ENCODE assay signal across 23 cellular contexts in genomic region chr19:6252066-6252465, GRCh38. TPM values are rescaled to one million over a fixed set of nuclear protein-coding genes. Genes with fewer than 3 reads are reported as not detected.
DNase-seq lines count a peak whose midpoint lies in the region; ATAC-seq and TF ChIP-seq lines count a peak whose summit lies in the region.
"Had no signal": no experiment of that assay in that cellular context is flagged by ENCODE, and none has a peak within 500 bp of the region (broad histone marks: within the 10 kb centered on the region; RNA-seq: fewer than 3 reads in every experiment).

No MANE protein-coding gene starts in this region.

- H3K9me3 ChIP-seq in right lobe of liver: no peaks in the 10 kb centered on the region
- H3K9me3 ChIP-seq: MG63 had no signal

- CTCF ChIA-PET in activated CD4-positive, alpha-beta T cell treated with anti-CD3 and anti-CD28 coated beads, Interleukin-2, amount 10 ng/mL, durations not matched to agents 7 days and 5 days (lab: Charles Lee): interaction anchor here (1.3 kb wide), 1 partner anchor 9 kb away, joined by 3 read pairs; no protein-coding TSS in a partner anchor
- CTCF ChIA-PET in activated naive CD4-positive, alpha-beta T cell treated with anti-CD3 and anti-CD28 coated beads, Interleukin-2, amount 10 ng/mL, durations not matched to agents 7 days and 5 days (lab: Charles Lee): interaction anchor here (0.6 kb wide), 1 partner anchor 125 kb away, joined by 3 read pairs; no protein-coding TSS in a partner anchor

- H3K4me3 ChIP-seq in right lobe of liver: no peak overlapping the region
- H3K4me3 ChIP-seq: GM23338, MG63 had no signal

- no peak for DNase-seq in activated CD4-positive, alpha-beta T cell treated with anti-CD3 and anti-CD28 coated beads, Interleukin-2, amount 10 ng/mL, durations not matched to agents 7 days and 5 days
- DNase-seq in activated CD4-positive, alpha-beta T cell treated with anti-CD3 and anti-CD28 coated beads for 48 hours: no peak
- DNase-seq in right lobe of liver (peak in 1 of 3 donors; percentile 62), NCI-H2171 (lab: John Stamatoyannopoulos, UW) (no peak), SKM-1 treated with dmso at 0.1 percent for 144 hours (lab: John Stamatoyannopoulos, UW; ENCODE audit: unreplicated experiment) (no peak)
- DNase-seq in activated naive CD4-positive, alpha-beta T cell treated with anti-CD3 and anti-CD28 coated beads, Interleukin-2, amount 10 ng/mL, durations not matched to agents 7 days and 5 days: no peak
- DNase-seq: ACHN, COR-L47, DMS53, H9, IMR-90, KG1, MG63, NCI-H2029, NCI-H2227 treated with DMSO at 0.1 percent for 48 hours, NCI-H526 treated with DMSO at 0.1 percent for 48 hours, SHP77 treated with DMSO at 0.1 percent for 48 hours had no signal

- H3K27me3 Mint-ChIP-seq in activated CD4-positive, alpha-beta T cell treated with anti-CD3 and anti-CD28 coated beads, Interleukin-2, amount 10 ng/mL, durations not matched to agents 7 days and 5 days: no peaks in the 10 kb centered on the region
- no peaks in the 10 kb centered on the region for H3K27me3 Mint-ChIP-seq in dendritic cell treated with granulocyte-macrophage colony-stimulating factor and Interleukin-4, amounts not matched to agents 40 ng/mL and 50 ng/mL, for 4 days
- H3K27me3 Mint-ChIP-seq in activated naive CD4-positive, alpha-beta T cell treated with anti-CD3 and anti-CD28 coated beads, Interleukin-2, amount 10 ng/mL, durations not matched to agents 7 days and 5 days: no peaks in the 10 kb centered on the region
- H3K27me3 Mint-ChIP-seq: CD4-positive, alpha-beta memory T cell had no signal

- H3K27me3 ChIP-seq in right lobe of liver: no peaks in the 10 kb centered on the region
- H3K27me3 ChIP-seq: MG63 had no signal

- peak overlapping the region; percentile 41 for H3K27ac Mint-ChIP-seq in activated CD4-positive, alpha-beta T cell treated with anti-CD3 and anti-CD28 coated beads, Interleukin-2, amount 10 ng/mL, durations not matched to agents 7 days and 5 days
- H3K27ac Mint-ChIP-seq in dendritic cell treated with granulocyte-macrophage colony-stimulating factor and Interleukin-4, amounts not matched to agents 40 ng/mL and 50 ng/mL, for 4 days: peak overlapping the region; percentile 69
- H3K27ac Mint-ChIP-seq in activated naive CD4-positive, alpha-beta T cell treated with anti-CD3 and anti-CD28 coated beads, Interleukin-2, amount 10 ng/mL, durations not matched to agents 7 days and 5 days: no peak overlapping the region
- H3K27ac Mint-ChIP-seq: GM23338 had no signal

- POLR2A ChIA-PET in activated CD4-positive, alpha-beta T cell treated with anti-CD3 and anti-CD28 coated beads, Interleukin-2, amount 10 ng/mL, durations not matched to agents 7 days and 5 days (lab: Charles Lee): no interaction called here

- H3K36me3 ChIP-seq in right lobe of liver: no peaks in the 10 kb centered on the region

- intact Hi-C loops in dendritic cell treated with granulocyte-macrophage colony-stimulating factor and Interleukin-4, amounts not matched to agents 40 ng/mL and 50 ng/mL, for 4 days (cut with micrococcal nuclease): no loop called here
- intact Hi-C loops in right lobe of liver (cut with DNase I): no loop called here

- ATAC-seq in right lobe of liver (peak; percentile 69 to 90 (median 74)), esophagus mucosa (no peak)
- ATAC-seq: GM23338, Panc1 had no signal

- no peak overlapping the region for H3K4me3 Mint-ChIP-seq in activated CD4-positive, alpha-beta T cell treated with anti-CD3 and anti-CD28 coated beads, Interleukin-2, amount 10 ng/mL, durations not matched to agents 7 days and 5 days
- H3K4me3 Mint-ChIP-seq in dendritic cell treated with granulocyte-macrophage colony-stimulating factor and Interleukin-4, amounts not matched to agents 40 ng/mL and 50 ng/mL, for 4 days: no peak overlapping the region
- no peak overlapping the region for H3K4me3 Mint-ChIP-seq in activated naive CD4-positive, alpha-beta T cell treated with anti-CD3 and anti-CD28 coated beads, Interleukin-2, amount 10 ng/mL, durations not matched to agents 7 days and 5 days
- H3K4me3 Mint-ChIP-seq: CD4-positive, alpha-beta memory T cell; GM23338; H9 had no signal

- H3K9me3 Mint-ChIP-seq in activated CD4-positive, alpha-beta T cell treated with anti-CD3 and anti-CD28 coated beads, Interleukin-2, amount 10 ng/mL, durations not matched to agents 7 days and 5 days: no peaks in the 10 kb centered on the region
- peaks cover 1% of the 10 kb centered on the region for H3K9me3 Mint-ChIP-seq in dendritic cell treated with granulocyte-macrophage colony-stimulating factor and Interleukin-4, amounts not matched to agents 40 ng/mL and 50 ng/mL, for 4 days
- no peaks in the 10 kb centered on the region for H3K9me3 Mint-ChIP-seq in activated naive CD4-positive, alpha-beta T cell treated with anti-CD3 and anti-CD28 coated beads, Interleukin-2, amount 10 ng/mL, durations not matched to agents 7 days and 5 days
- H3K9me3 Mint-ChIP-seq: CD4-positive, alpha-beta memory T cell had no signal

- H3K4me1 Mint-ChIP-seq in activated CD4-positive, alpha-beta T cell treated with anti-CD3 and anti-CD28 coated beads, Interleukin-2, amount 10 ng/mL, durations not matched to agents 7 days and 5 days: peaks cover 6% of the 10 kb centered on the region
- H3K4me1 Mint-ChIP-seq in dendritic cell treated with granulocyte-macrophage colony-stimulating factor and Interleukin-4, amounts not matched to agents 40 ng/mL and 50 ng/mL, for 4 days (ENCODE audit: low read depth): peaks cover 62% of the 10 kb centered on the region
- no peaks in the 10 kb centered on the region for H3K4me1 Mint-ChIP-seq in activated naive CD4-positive, alpha-beta T cell treated with anti-CD3 and anti-CD28 coated beads, Interleukin-2, amount 10 ng/mL, durations not matched to agents 7 days and 5 days

- TF ChIP-seq POLR2A in right lobe of liver (IDR thresholded peaks at IDR 0.05): no peak

- no peak overlapping the region for H3K27ac ChIP-seq in right lobe of liver
- H3K27ac ChIP-seq: 22Rv1 had no signal

- no peak for TF ChIP-seq CTCF in right lobe of liver (IDR thresholded peaks at IDR 0.05)

- H3K4me1 ChIP-seq in right lobe of liver: peaks cover 0 to 23% (median 8%) of the 10 kb centered on the region in 4 donors

- peaks cover 11% of the 10 kb centered on the region for H3K36me3 Mint-ChIP-seq in activated CD4-positive, alpha-beta T cell treated with anti-CD3 and anti-CD28 coated beads, Interleukin-2, amount 10 ng/mL, durations not matched to agents 7 days and 5 days (ENCODE audit: low read depth)
- peaks cover 60% of the 10 kb centered on the region for H3K36me3 Mint-ChIP-seq in dendritic cell treated with granulocyte-macrophage colony-stimulating factor and Interleukin-4, amounts not matched to agents 40 ng/mL and 50 ng/mL, for 4 days (ENCODE audit: low read depth)
- H3K36me3 Mint-ChIP-seq in activated naive CD4-positive, alpha-beta T cell treated with anti-CD3 and anti-CD28 coated beads, Interleukin-2, amount 10 ng/mL, durations not matched to agents 7 days and 5 days: peaks cover 13% of the 10 kb centered on the region

- WGBS in right lobe of liver (ENCODE audit: insufficient coverage, low coverage, low lambda C conversion rate, missing lambda C conversion rate): 26% methylated on average over 2 of the region's 9 CpGs

RNA-seq across cellular contexts. Expression of gene MLLT1, which starts 27.7 kb away (rescaled TPM):
- total RNA-seq in activated CD4-positive, alpha-beta T cell treated with anti-CD3 and anti-CD28 coated beads, Interleukin-2, amount 10 ng/mL, durations not matched to agents 7 days and 5 days: 10 to 100 TPM; 38.4 to 46.5 TPM
- total RNA-seq in right lobe of liver: 10 to 100 TPM; 11.3 to 24.3 (median 15.3) TPM
- 27.5 TPM for total RNA-seq in esophagus mucosa
